ENCODE assay signal across 8 cellular contexts in genomic region chr6:42404494-42404893, GRCh38. TPM values are rescaled to one million over a fixed set of nuclear protein-coding genes. Genes with fewer than 3 reads are reported as not detected.
DNase-seq lines count a peak whose midpoint lies in the region; ATAC-seq and TF ChIP-seq lines count a peak whose summit lies in the region.

No MANE protein-coding gene starts in this region.

- H3K4me3 ChIP-seq in colonic mucosa (no peak overlapping the region), tibial artery (no peak overlapping the region)
- H3K4me3 ChIP-seq in naive thymus-derived CD4-positive, alpha-beta T cell (ENCODE audit: low read length) = no peak overlapping the region

- peaks cover 53 to 93% (median 82%) of the 10 kb centered on the region in 7 donors for H3K4me1 Mint-ChIP-seq in naive thymus-derived CD4-positive, alpha-beta T cell

- H3K9me3 Mint-ChIP-seq in naive thymus-derived CD4-positive, alpha-beta T cell = no peaks in the 10 kb centered on the region

- POLR2A ChIA-PET in naive thymus-derived CD4-positive, alpha-beta T cell (lab: Charles Lee) = interaction anchor here (0.7 to 9.8 kb wide), 8 partner anchors 8 to 288 kb away, joined by 3 to 75 read pairs (median 3); no protein-coding TSS in a partner anchor
- POLR2A ChIA-PET in GM10248 (lab: Yijun Ruan, JAX) = no interaction called here

- peak overlapping the region; percentile 61 for H3K27ac ChIP-seq in colonic mucosa
- peak overlapping the region; percentile 5 for H3K27ac ChIP-seq in naive thymus-derived CD4-positive, alpha-beta T cell (ENCODE audit: low read depth, low read length)
- no peak overlapping the region for H3K27ac ChIP-seq in tibial artery

- H3K27ac Mint-ChIP-seq in naive thymus-derived CD4-positive, alpha-beta T cell = peak overlapping the region; percentile 73 to 96 (median 89)

- peak overlapping the region in 1 of 2 donors; percentile 19 for H3K9ac ChIP-seq in colonic mucosa (ENCODE audit: low read depth in 2 of 2, low read length in 2 of 2)

- intact Hi-C loops in colonic mucosa (cut with DNase I) (loop anchor here (10.0 kb wide), 1 partner anchor 90 kb away; no protein-coding TSS in a partner anchor), tibial artery (cut with DNase I; ENCODE audit: low total_unique reads) (no loop called here)
- intact Hi-C loops in naive thymus-derived CD4-positive, alpha-beta T cell (cut with micrococcal nuclease) = loop anchor here in 1 of 2 donors (5.0 kb wide), 1 partner anchor 37 kb away; no protein-coding TSS in a partner anchor

- peak; percentile 75 for ATAC-seq in naive thymus-derived CD4-positive, alpha-beta T cell
- no peak for ATAC-seq in HG02938 (IDR thresholded peaks at IDR 0.05; ENCODE audit: unreplicated experiment)

- H3K36me3 ChIP-seq in colonic mucosa (no peaks in the 10 kb centered on the region), tibial artery (no peaks in the 10 kb centered on the region)
- H3K36me3 ChIP-seq in naive thymus-derived CD4-positive, alpha-beta T cell (ENCODE audit: control insufficient read depth in 2 of 3, insufficient read depth in 3 of 3, low read length in 3 of 3) = no peaks in the 10 kb centered on the region

- no peaks in the 10 kb centered on the region for H3K27me3 Mint-ChIP-seq in naive thymus-derived CD4-positive, alpha-beta T cell

- H3K27me3 ChIP-seq in colonic mucosa (no peaks in the 10 kb centered on the region), tibial artery (no peaks in the 10 kb centered on the region)
- H3K27me3 ChIP-seq in naive thymus-derived CD4-positive, alpha-beta T cell (ENCODE audit: control insufficient read depth in 2 of 2, insufficient read depth in 2 of 2, low read length in 2 of 2) = no peaks in the 10 kb centered on the region

- CTCF ChIA-PET in naive thymus-derived CD4-positive, alpha-beta T cell (lab: Charles Lee) = interaction anchor here (0.6 to 2.2 kb wide), 4 partner anchors 10 to 300 kb away, joined by 3 to 7 read pairs (median 5); no protein-coding TSS in a partner anchor
- CTCF ChIA-PET in GM10248 (lab: Yijun Ruan, JAX) = interaction anchor here (1.0 to 1.9 kb wide), 6 partner anchors 11 to 143 kb away, joined by 3 to 5 read pairs (median 3); no protein-coding TSS in a partner anchor

- DNase-seq in Daoy (ENCODE audit: low read depth) (peak; percentile 93), RPMI7951 (ENCODE audit: low read depth) (peak; percentile 94), colonic mucosa (peak; percentile 80), GM10248 (ENCODE audit: extremely low spot score) (no peak), NCI-H1436 (lab: John Stamatoyannopoulos, UW) (no peak), tibial artery (no peak)
- DNase-seq in naive thymus-derived CD4-positive, alpha-beta T cell = no peak

- H3K36me3 Mint-ChIP-seq in naive thymus-derived CD4-positive, alpha-beta T cell = peaks cover 0 to 22% (median 4%) of the 10 kb centered on the region in 5 donors

- peak overlapping the region; percentile 52 to 74 (median 68) for H3K4me3 Mint-ChIP-seq in naive thymus-derived CD4-positive, alpha-beta T cell

- peaks cover 11% of the 10 kb centered on the region for H3K4me1 ChIP-seq in colonic mucosa
- peaks cover 28 to 58% of the 10 kb centered on the region in 2 donors for H3K4me1 ChIP-seq in naive thymus-derived CD4-positive, alpha-beta T cell (ENCODE audit: control insufficient read depth in 2 of 2, insufficient read depth in 2 of 2, low read length in 2 of 2)
- no peaks in the 10 kb centered on the region for H3K4me1 ChIP-seq in tibial artery

- TF ChIP-seq CTCF in colonic mucosa (IDR thresholded peaks at IDR 0.05) (no peak), GM10248 (IDR thresholded peaks at IDR 0.05; ENCODE audit: control extremely low read depth, extremely low read depth, low read depth, missing control alignments) (no peak), tibial artery (IDR thresholded peaks at IDR 0.05) (no peak)

- H3K9me3 ChIP-seq in colonic mucosa (no peaks in the 10 kb centered on the region), tibial artery (no peaks in the 10 kb centered on the region)
- no peaks in the 10 kb centered on the region for H3K9me3 ChIP-seq in naive thymus-derived CD4-positive, alpha-beta T cell (ENCODE audit: control insufficient read depth in 2 of 3, low read length in 3 of 3)

RNA-seq across cellular contexts. Expression of gene TRERF1, which starts 47.2 kb away (rescaled TPM):
- 3.3 and 3.8 TPM in 2 replicates for total RNA-seq in Daoy (2014; rRNA removed; shearing (Covaris generic))
- 4.0 and 5.2 TPM in 2 replicates for total RNA-seq in RPMI7951 (2014; rRNA removed; shearing (Covaris generic))
- total RNA-seq in colonic mucosa = 1 to 10 TPM; 3.5 to 3.8 TPM
- total RNA-seq in naive thymus-derived CD4-positive, alpha-beta T cell = 10 to 100 TPM; 20.7 to 32.4 (median 27.1) TPM
- polyA plus RNA-seq in naive thymus-derived CD4-positive, alpha-beta T cell = 1 to 10 TPM; 4.8 to 7.5 TPM

Comparison
In these comparisons a context has a peak if more than half of its experiments do, and no peak if none do; other contexts are left out.
1. DNase-seq: peak in Daoy (single experiment), RPMI7951 (single experiment) and colonic mucosa (single experiment); none in naive thymus-derived CD4-positive, alpha-beta T cell (0 of 9), GM10248 (single experiment), NCI-H1436 (single experiment) and tibial artery (0 of 2).
2. H3K27ac ChIP-seq: peak in colonic mucosa (single experiment) and naive thymus-derived CD4-positive, alpha-beta T cell (single experiment); none in tibial artery (0 of 2).